Comparison of ENCODE assay signal across 11 cellular contexts in genomic region chr9:130368631-130369103, GRCh38.
DNase-seq lines count a peak whose midpoint lies in the region; ATAC-seq and TF ChIP-seq lines count a peak whose summit lies in the region.
"Had no signal": no experiment of that assay in that cellular context is flagged by ENCODE, and none has a peak within 500 bp of the region (broad histone marks: within the 10 kb centered on the region; RNA-seq: fewer than 3 reads in every experiment).

No MANE protein-coding gene starts in this region.

- H3K36me3 ChIP-seq in OCI-LY7 (ENCODE audit: insufficient read depth, low read length) = no peaks in the 10 kb centered on the region
- H3K36me3 ChIP-seq in mammary epithelial cell (ENCODE audit: insufficient read depth, low read length) = no peaks in the 10 kb centered on the region
- no peaks in the 10 kb centered on the region for H3K36me3 ChIP-seq in left lung
- H3K36me3 ChIP-seq: adrenal gland had no signal

- no peaks in the 10 kb centered on the region for H3K9me2 ChIP-seq in OCI-LY7 (ENCODE audit: insufficient read depth, low read length)

- H3K4me3 ChIP-seq in OCI-LY7 (ENCODE audit: low read depth, low read length, poor library complexity, severe bottlenecking) (no peak overlapping the region), mammary epithelial cell (replicated peaks in 1 of 3; ENCODE audit: insufficient read depth in 1 of 3, low read depth in 2 of 3, low read length in 3 of 3) (no peak overlapping the region), left lung (no peak overlapping the region)
- H3K4me3 ChIP-seq: adrenal gland had no signal

- H3K9me3 ChIP-seq in OCI-LY7 (ENCODE audit: low read length) = no peaks in the 10 kb centered on the region
- no peaks in the 10 kb centered on the region for H3K9me3 ChIP-seq in mammary epithelial cell (replicated peaks; ENCODE audit: insufficient read depth, low read length)
- H3K9me3 ChIP-seq in left lung = no peaks in the 10 kb centered on the region
- H3K9me3 ChIP-seq: adrenal gland had no signal

- H2AFZ ChIP-seq in OCI-LY7 (ENCODE audit: low read length) (no peak overlapping the region), mammary epithelial cell (ENCODE audit: low read depth, low read length) (no peak overlapping the region)

- intact Hi-C loops in activated CD8-positive, alpha-beta T cell treated with anti-CD3 and anti-CD28 coated beads for 36 hours (cut with micrococcal nuclease) = no loop called here
- intact Hi-C loops in OCI-LY7 (cut with micrococcal nuclease; ENCODE audit: unreplicated experiment) = no loop called here
- intact Hi-C loops in mammary epithelial cell (cut with micrococcal nuclease) = no loop called here
- intact Hi-C loops in left lung (cut with DNase I) = no loop called here

- POLR2A ChIA-PET in activated CD8-positive, alpha-beta T cell treated with anti-CD3 and anti-CD28 coated beads for 36 hours (lab: Charles Lee) = no interaction called here
- POLR2A ChIA-PET in activated CD8-positive, alpha-beta T cell treated with anti-CD3 and anti-CD28 coated beads, Interleukin-2, amount 10 ng/mL, durations not matched to agents 7 days and 5 days (lab: Charles Lee) = no interaction called here
- POLR2A ChIA-PET in OCI-LY7 (lab: Charles Lee) = no interaction called here

- H3K27ac ChIP-seq in OCI-LY7 (ENCODE audit: low read depth, low read length, poor library complexity, severe bottlenecking) (no peak overlapping the region), mammary epithelial cell (ENCODE audit: insufficient read depth, low read depth, low read length) (no peak overlapping the region), left lung (no peak overlapping the region)
- H3K27ac ChIP-seq: adrenal gland had no signal

- H4K20me1 ChIP-seq in OCI-LY7 (ENCODE audit: insufficient read depth, low read length) = no peaks in the 10 kb centered on the region
- no peaks in the 10 kb centered on the region for H4K20me1 ChIP-seq in mammary epithelial cell (ENCODE audit: insufficient read depth, low read length)

- H3K9ac ChIP-seq in mammary epithelial cell (ENCODE audit: insufficient read depth, low read length) = no peak overlapping the region

- no peaks in the 10 kb centered on the region for H3K36me3 Mint-ChIP-seq in activated CD8-positive, alpha-beta T cell treated with anti-CD3 and anti-CD28 coated beads for 36 hours (ENCODE audit: low read depth)
- no peaks in the 10 kb centered on the region for H3K36me3 Mint-ChIP-seq in activated CD8-positive, alpha-beta T cell treated with anti-CD3 and anti-CD28 coated beads, Interleukin-2, amount 10 ng/mL, durations not matched to agents 7 days and 5 days (ENCODE audit: low read depth)

- 69% methylated on average over 8 of the region's 8 CpGs for WGBS in mammary epithelial cell (ENCODE audit: low coverage, missing lambda C conversion rate)

- H3K4me3 Mint-ChIP-seq in activated CD8-positive, alpha-beta T cell treated with anti-CD3 and anti-CD28 coated beads for 36 hours = no peak overlapping the region
- no peak overlapping the region for H3K4me3 Mint-ChIP-seq in activated CD8-positive, alpha-beta T cell treated with anti-CD3 and anti-CD28 coated beads, Interleukin-2, amount 10 ng/mL, durations not matched to agents 7 days and 5 days
- H3K4me3 Mint-ChIP-seq: CD4-positive, alpha-beta T cell had no signal

- no peaks in the 10 kb centered on the region for H3K79me2 ChIP-seq in OCI-LY7 (ENCODE audit: insufficient read depth, low read depth, low read length)
- no peaks in the 10 kb centered on the region for H3K79me2 ChIP-seq in mammary epithelial cell (ENCODE audit: insufficient read depth, low read length)

- ATAC-seq in activated CD8-positive, alpha-beta T cell treated with anti-CD3 and anti-CD28 coated beads for 36 hours = peak; percentile 93
- ATAC-seq in activated CD8-positive, alpha-beta T cell treated with anti-CD3 and anti-CD28 coated beads, Interleukin-2, amount 10 ng/mL, durations not matched to agents 7 days and 5 days = no peak
- ATAC-seq in left lung = no peak

- H3K4me2 ChIP-seq in OCI-LY7 (ENCODE audit: low read length) = no peak overlapping the region
- H3K4me2 ChIP-seq in mammary epithelial cell (ENCODE audit: insufficient read depth, low read depth, low read length) = no peak overlapping the region

- H3K4me1 Mint-ChIP-seq in activated CD8-positive, alpha-beta T cell treated with anti-CD3 and anti-CD28 coated beads for 36 hours (ENCODE audit: low read depth) = peaks cover 12% of the 10 kb centered on the region
- H3K4me1 Mint-ChIP-seq in activated CD8-positive, alpha-beta T cell treated with anti-CD3 and anti-CD28 coated beads, Interleukin-2, amount 10 ng/mL, durations not matched to agents 7 days and 5 days (ENCODE audit: low read depth) = no peaks in the 10 kb centered on the region

- CTCF ChIA-PET in activated CD8-positive, alpha-beta T cell treated with anti-CD3 and anti-CD28 coated beads for 36 hours (lab: Charles Lee) = interaction anchor here (1.4 kb wide), 1 partner anchor 262 kb away, joined by 3 read pairs; no protein-coding TSS in a partner anchor
- CTCF ChIA-PET in activated CD8-positive, alpha-beta T cell treated with anti-CD3 and anti-CD28 coated beads, Interleukin-2, amount 10 ng/mL, durations not matched to agents 7 days and 5 days (lab: Charles Lee) = no interaction called here
- CTCF ChIA-PET in OCI-LY7 (lab: Charles Lee; ENCODE audit: unreplicated experiment) (no interaction called here), mammary epithelial cell (lab: Charles Lee; ENCODE audit: low non-redundant PET) (no interaction called here)

- peak overlapping the region; percentile 9 for H3K27ac Mint-ChIP-seq in activated CD8-positive, alpha-beta T cell treated with anti-CD3 and anti-CD28 coated beads for 36 hours
- no peak overlapping the region for H3K27ac Mint-ChIP-seq in activated CD8-positive, alpha-beta T cell treated with anti-CD3 and anti-CD28 coated beads, Interleukin-2, amount 10 ng/mL, durations not matched to agents 7 days and 5 days
- H3K27ac Mint-ChIP-seq: CD4-positive, alpha-beta T cell had no signal

- H3K27me3 ChIP-seq in mammary epithelial cell (ENCODE audit: insufficient read depth, low read length) (no peaks in the 10 kb centered on the region), left lung (no peaks in the 10 kb centered on the region)
- H3K27me3 ChIP-seq: adrenal gland had no signal

- in situ Hi-C loops in mammary epithelial cell (cut with MboI; ENCODE audit: low sequenced_read_pairs in 2 of 2) = no loop called here

- H3K4me1 ChIP-seq in OCI-LY7 (ENCODE audit: insufficient read depth, low read length, poor library complexity, severe bottlenecking) (no peaks in the 10 kb centered on the region), mammary epithelial cell (ENCODE audit: insufficient read depth, low read length) (no peaks in the 10 kb centered on the region), left lung (no peaks in the 10 kb centered on the region)
- H3K4me1 ChIP-seq: adrenal gland had no signal

- dilution Hi-C loops in mammary epithelial cell (cut with HindIII; ENCODE audit: low sequenced_read_pairs) = no loop called here

- BruUV-seq in OCI-LY7 (replicated peaks; lab: Mats Ljungman, UMichigan) (no TSS peak), mammary epithelial cell (replicated peaks; lab: Mats Ljungman, UMichigan) (no TSS peak)

- H3K27me3 Mint-ChIP-seq in activated CD8-positive, alpha-beta T cell treated with anti-CD3 and anti-CD28 coated beads for 36 hours = peaks cover 2% of the 10 kb centered on the region
- H3K27me3 Mint-ChIP-seq in activated CD8-positive, alpha-beta T cell treated with anti-CD3 and anti-CD28 coated beads, Interleukin-2, amount 10 ng/mL, durations not matched to agents 7 days and 5 days (ENCODE audit: low read depth) = no peaks in the 10 kb centered on the region
- H3K27me3 Mint-ChIP-seq: CD4-positive, alpha-beta T cell had no signal

- DNase-seq in activated CD8-positive, alpha-beta T cell treated with anti-CD3 and anti-CD28 coated beads for 36 hours = peak; percentile 55
- DNase-seq in activated CD8-positive, alpha-beta T cell treated with anti-CD3 and anti-CD28 coated beads, Interleukin-2, amount 10 ng/mL, durations not matched to agents 7 days and 5 days = no peak
- DNase-seq in OCI-LY7 (ENCODE audit: low spot score) (peak; percentile 8), mammary epithelial cell (peak; percentile 16), HT-29 (ENCODE audit: low spot score) (no peak), left lung (no peak), germinal center (ENCODE audit: low spot score) (no peak)
- DNase-seq in stimulated activated CD8-positive, alpha-beta memory T cell treated with anti-CD3 and anti-CD28 coated beads, Interleukin-4, amount 100 ng/mL, for 24 hours (ENCODE audit: low read depth) = peak; percentile 15
- DNase-seq: adrenal gland; CD4-positive, alpha-beta T cell; MM.1S had no signal

- TF ChIP-seq CTCF in activated CD8-positive, alpha-beta T cell treated with anti-CD3 and anti-CD28 coated beads for 36 hours (IDR thresholded peaks at IDR 0.05) = peak; percentile 18
- peak; percentile 59 for TF ChIP-seq CTCF in OCI-LY7 (conservative IDR thresholded peaks at IDR 0.05; ENCODE audit: low read length)
- no peak for TF ChIP-seq CTCF in mammary epithelial cell (conservative IDR thresholded peaks at IDR 0.05 in 1 of 2, IDR thresholded peaks at IDR 0.05 in 1 of 2; ENCODE audit: extremely low read depth in 1 of 2, insufficient read depth in 1 of 2, low read depth in 1 of 2, low read length in 2 of 2)
- TF ChIP-seq CTCF in left lung (IDR thresholded peaks at IDR 0.05) = no peak

- H3K9me3 Mint-ChIP-seq in activated CD8-positive, alpha-beta T cell treated with anti-CD3 and anti-CD28 coated beads for 36 hours = no peaks in the 10 kb centered on the region
- no peaks in the 10 kb centered on the region for H3K9me3 Mint-ChIP-seq in activated CD8-positive, alpha-beta T cell treated with anti-CD3 and anti-CD28 coated beads, Interleukin-2, amount 10 ng/mL, durations not matched to agents 7 days and 5 days (ENCODE audit: insufficient read depth)
- H3K9me3 Mint-ChIP-seq: CD4-positive, alpha-beta T cell had no signal

Comparison
In these comparisons a context has a peak if more than half of its experiments do, and no peak if none do; other contexts are left out.
1. DNase-seq: peak in activated CD8-positive, alpha-beta T cell treated with anti-CD3 and anti-CD28 coated beads for 36 hours (single experiment), OCI-LY7 (single experiment), mammary epithelial cell (single experiment) and stimulated activated CD8-positive, alpha-beta memory T cell treated with anti-CD3 and anti-CD28 coated beads, Interleukin-4, amount 100 ng/mL, for 24 hours (single experiment); none in activated CD8-positive, alpha-beta T cell treated with anti-CD3 and anti-CD28 coated beads, Interleukin-2, amount 10 ng/mL, durations not matched to agents 7 days and 5 days (single experiment), HT-29 (single experiment), left lung (0 of 2) and germinal center (single experiment).
2. CTCF ChIP-seq: peak in activated CD8-positive, alpha-beta T cell treated with anti-CD3 and anti-CD28 coated beads for 36 hours (single experiment) and OCI-LY7 (single experiment); none in mammary epithelial cell (0 of 2) and left lung (0 of 2).